1 cellular context compared by ENCODE assay signal in genomic region chr1:44894591-44894990, GRCh38.
TF ChIP-seq lines count a peak whose summit lies in the region.

No MANE protein-coding gene starts in this region.

TF ChIP-seq in SK-N-SH, 30 proteins besides CTCF, POLR2A, EP300 and RAD21 (continued from another document):
- TF ChIP-seq, protein P1, sequence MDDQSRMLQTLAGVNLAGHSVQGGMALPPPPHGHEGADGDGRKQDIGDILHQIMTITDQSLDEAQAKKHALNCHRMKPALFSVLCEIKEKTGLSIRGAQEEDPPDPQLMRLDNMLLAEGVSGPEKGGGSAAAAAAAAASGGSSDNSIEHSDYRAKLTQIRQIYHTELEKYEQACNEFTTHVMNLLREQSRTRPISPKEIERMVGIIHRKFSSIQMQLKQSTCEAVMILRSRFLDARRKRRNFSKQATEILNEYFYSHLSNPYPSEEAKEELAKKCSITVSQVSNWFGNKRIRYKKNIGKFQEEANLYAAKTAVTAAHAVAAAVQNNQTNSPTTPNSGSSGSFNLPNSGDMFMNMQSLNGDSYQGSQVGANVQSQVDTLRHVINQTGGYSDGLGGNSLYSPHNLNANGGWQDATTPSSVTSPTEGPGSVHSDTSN (IDR thresholded peaks at IDR 0.05), result peak; percentile 91
- no peak for TF ChIP-seq ELF1 (IDR thresholded peaks at IDR 0.05)
- no peak for TF ChIP-seq TAF1 (IDR thresholded peaks at IDR 0.05; ENCODE audit: borderline replicate concordance, low read depth, low read length)
- TF ChIP-seq YY1 (IDR thresholded peaks at IDR 0.05; ENCODE audit: low read depth), result no peak
- TF ChIP-seq EZH2phosphoT487 (IDR thresholded peaks at IDR 0.05; ENCODE audit: borderline replicate concordance, low read depth), result no peak
- TF ChIP-seq RXRA (IDR thresholded peaks at IDR 0.05; ENCODE audit: borderline replicate concordance, low read depth), result peak; percentile 55; the same call in 1 of the 2 replicates
- TF ChIP-seq NFIC (IDR thresholded peaks at IDR 0.05; ENCODE audit: borderline replicate concordance), result peak; percentile 82
- TF ChIP-seq, protein P2, sequence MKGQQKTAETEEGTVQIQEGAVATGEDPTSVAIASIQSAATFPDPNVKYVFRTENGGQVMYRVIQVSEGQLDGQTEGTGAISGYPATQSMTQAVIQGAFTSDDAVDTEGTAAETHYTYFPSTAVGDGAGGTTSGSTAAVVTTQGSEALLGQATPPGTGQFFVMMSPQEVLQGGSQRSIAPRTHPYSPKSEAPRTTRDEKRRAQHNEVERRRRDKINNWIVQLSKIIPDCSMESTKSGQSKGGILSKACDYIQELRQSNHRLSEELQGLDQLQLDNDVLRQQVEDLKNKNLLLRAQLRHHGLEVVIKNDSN (IDR thresholded peaks at IDR 0.05; ENCODE audit: borderline replicate concordance, low read depth), result 0 out of 2 replicates have a peak, but pooled peaks have one; percentile 5
- peak; percentile 98 for TF ChIP-seq TCF12 (IDR thresholded peaks at IDR 0.05)
- TF ChIP-seq POLR2AphosphoS5 (IDR thresholded peaks at IDR 0.05; ENCODE audit: low read depth, low read length), result peak; percentile 83; the same call in 1 of the 2 replicates
- no peak for TF ChIP-seq RCOR1 (IDR thresholded peaks at IDR 0.05; ENCODE audit: low read length)
- no peak for TF ChIP-seq CHD2 (IDR thresholded peaks at IDR 0.05; ENCODE audit: low read length, partially characterized antibody)
- no peak for TF ChIP-seq MXI1 (IDR thresholded peaks at IDR 0.05; ENCODE audit: low read depth, low read length)
- TF ChIP-seq FOXJ3 (CRISPR knock-in tag; IDR thresholded peaks at IDR 0.05), result no peak
- TF ChIP-seq TEAD4 (IDR thresholded peaks at IDR 0.05; ENCODE audit: borderline replicate concordance, insufficient read depth), result peak; percentile 45; the same call in 1 of the 2 replicates
- TF ChIP-seq SMC3 (IDR thresholded peaks at IDR 0.05; ENCODE audit: low read depth, low read length), result no peak
- TF ChIP-seq, protein P3, sequence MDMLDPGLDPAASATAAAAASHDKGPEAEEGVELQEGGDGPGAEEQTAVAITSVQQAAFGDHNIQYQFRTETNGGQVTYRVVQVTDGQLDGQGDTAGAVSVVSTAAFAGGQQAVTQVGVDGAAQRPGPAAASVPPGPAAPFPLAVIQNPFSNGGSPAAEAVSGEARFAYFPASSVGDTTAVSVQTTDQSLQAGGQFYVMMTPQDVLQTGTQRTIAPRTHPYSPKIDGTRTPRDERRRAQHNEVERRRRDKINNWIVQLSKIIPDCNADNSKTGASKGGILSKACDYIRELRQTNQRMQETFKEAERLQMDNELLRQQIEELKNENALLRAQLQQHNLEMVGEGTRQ (IDR thresholded peaks at IDR 0.05; ENCODE audit: borderline replicate concordance, low read depth, low read length), result no peak
- TF ChIP-seq, protein P4, sequence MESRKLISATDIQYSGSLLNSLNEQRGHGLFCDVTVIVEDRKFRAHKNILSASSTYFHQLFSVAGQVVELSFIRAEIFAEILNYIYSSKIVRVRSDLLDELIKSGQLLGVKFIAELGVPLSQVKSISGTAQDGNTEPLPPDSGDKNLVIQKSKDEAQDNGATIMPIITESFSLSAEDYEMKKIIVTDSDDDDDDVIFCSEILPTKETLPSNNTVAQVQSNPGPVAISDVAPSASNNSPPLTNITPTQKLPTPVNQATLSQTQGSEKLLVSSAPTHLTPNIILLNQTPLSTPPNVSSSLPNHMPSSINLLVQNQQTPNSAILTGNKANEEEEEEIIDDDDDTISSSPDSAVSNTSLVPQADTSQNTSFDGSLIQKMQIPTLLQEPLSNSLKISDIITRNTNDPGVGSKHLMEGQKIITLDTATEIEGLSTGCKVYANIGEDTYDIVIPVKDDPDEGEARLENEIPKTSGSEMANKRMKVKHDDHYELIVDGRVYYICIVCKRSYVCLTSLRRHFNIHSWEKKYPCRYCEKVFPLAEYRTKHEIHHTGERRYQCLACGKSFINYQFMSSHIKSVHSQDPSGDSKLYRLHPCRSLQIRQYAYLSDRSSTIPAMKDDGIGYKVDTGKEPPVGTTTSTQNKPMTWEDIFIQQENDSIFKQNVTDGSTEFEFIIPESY (IDR thresholded peaks at IDR 0.05; ENCODE audit: borderline replicate concordance, low read depth), result no peak
- TF ChIP-seq, protein P5, sequence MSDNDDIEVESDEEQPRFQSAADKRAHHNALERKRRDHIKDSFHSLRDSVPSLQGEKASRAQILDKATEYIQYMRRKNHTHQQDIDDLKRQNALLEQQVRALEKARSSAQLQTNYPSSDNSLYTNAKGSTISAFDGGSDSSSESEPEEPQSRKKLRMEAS (IDR thresholded peaks at IDR 0.05; ENCODE audit: low read depth), result peak; percentile 42; the same call in 1 of the 2 replicates
